33 cellular contexts compared by ENCODE assay signal in the genomic region with DNA sequence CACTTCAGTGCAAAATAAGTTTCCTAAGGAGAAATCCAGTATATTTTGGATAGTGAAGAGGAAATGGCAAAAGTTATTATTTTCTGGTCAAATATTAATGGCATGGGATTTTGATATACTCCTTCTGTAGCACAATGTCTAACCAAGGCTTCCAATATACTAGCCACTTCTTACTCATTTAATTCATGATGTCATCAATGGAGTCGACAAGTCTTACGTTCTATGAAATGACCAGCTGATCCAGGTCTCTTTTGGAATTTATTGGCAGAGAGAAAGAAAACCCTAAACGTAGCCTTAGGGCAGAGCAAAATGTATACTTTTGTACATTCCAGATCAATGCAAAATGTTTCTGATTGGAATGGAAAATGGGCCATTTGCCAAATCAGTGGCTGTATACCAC. TPM values are rescaled to one million over a fixed set of nuclear protein-coding genes. Genes with fewer than 3 reads are reported as not detected.
"Had no signal": no experiment of that assay in that cellular context is flagged by ENCODE, and none has a peak within 500 bp of the region (broad histone marks: within the 10 kb centered on the region; RNA-seq: fewer than 3 reads in every experiment).

No MANE protein-coding gene starts in this region.

- H3K4me3 ChIP-seq: adrenal gland, ascending aorta, body of pancreas, breast epithelium, cardiac muscle cell had no signal

- FAIRE-seq: astrocyte, bronchial epithelial cell had no signal

- H3K4me1 ChIP-seq: ascending aorta, body of pancreas, breast epithelium had no signal

- H3K27me3 ChIP-seq: adrenal gland, ascending aorta, body of pancreas, brain microvascular endothelial cell, breast epithelium, cardiac muscle cell had no signal

- DNase-seq: activated effector memory CD4-positive, alpha-beta T cell treated with anti-CD3 and anti-CD28 coated beads, Interleukin-2, amount 50 U/mL, for 16 hours; activated effector memory CD4-positive, alpha-beta T cell treated with Interleukin-2 at 50 U/mL for 16 hours; activated gamma-delta T cell; activated gamma-delta T cell treated with Interleukin-2 at 50 U/mL for 16 hours; activated naive CD4-positive, alpha-beta T cell; activated naive CD4-positive, alpha-beta T cell treated with anti-CD3 and anti-CD28 coated beads for 36 hours; activated naive CD4-positive, alpha-beta T cell treated with anti-CD3 and anti-CD28 coated beads, Interleukin-2, amount 10 ng/mL, durations not matched to agents 7 days and 5 days; activated naive CD4-positive, alpha-beta T cell treated with anti-CD3 and anti-CD28 coated beads, Interleukin-2, amount 50 U/mL, for 16 hours; activated naive CD8-positive, alpha-beta T cell treated with anti-CD3 and anti-CD28 coated beads for 36 hours; activated naive CD8-positive, alpha-beta T cell treated with anti-CD3 and anti-CD28 coated beads, Interleukin-2, amount 10 ng/mL, durations not matched to agents 7 days and 5 days; activated naive CD8-positive, alpha-beta T cell treated with anti-CD3 and anti-CD28 coated beads, Interleukin-2, amount 50 U/mL, for 24 hours; activated T-cell treated with anti-CD3 and anti-CD28 coated beads, Interleukin-2, amount 50 U/mL, for 1 hour; activated T-cell treated with anti-CD3 and anti-CD28 coated beads, Interleukin-2, amount 50 U/mL, for 24 hours; activated T-cell treated with anti-CD3 and anti-CD28 coated beads, Interleukin-2, amount 50 U/mL, for 4 hours; activated T-cell treated with anti-CD3 and anti-CD28 coated beads, Interleukin-2, amount 50 U/mL, for 48 hours; activated T-cell treated with anti-CD3 and anti-CD28 coated beads, Interleukin-2, amount 50 U/mL, for 72 hours; adrenal gland; amniotic stem cell; amygdala; anterior cingulate cortex; aorta; body of pancreas; brain microvascular endothelial cell; caudate nucleus; central memory CD4-positive, alpha-beta T cell; cerebellar nuclear complex had no signal

- ATAC-seq: activated naive CD4-positive, alpha-beta T cell treated with anti-CD3 and anti-CD28 coated beads, Interleukin-2, amount 50 U/mL, for 72 hours; activated naive CD8-positive, alpha-beta T cell treated with anti-CD3 and anti-CD28 coated beads, Interleukin-2, amount 50 U/mL, for 24 hours; activated T-cell treated with anti-CD3 and anti-CD28 coated beads, Interleukin-2, amount 50 U/mL, for 4 hours; activated T-cell treated with anti-CD3 and anti-CD28 coated beads, Interleukin-2, amount 50 U/mL, for 72 hours; activated T-helper 17 cell treated with anti-CD3 and anti-CD28 coated beads, Interleukin-2, amount 50 U/mL, for 72 hours; body of pancreas had no signal

- H3K27ac ChIP-seq: adrenal gland, ascending aorta, body of pancreas, brain microvascular endothelial cell, breast epithelium, cardiac muscle cell had no signal

- H3K36me3 ChIP-seq: adrenal gland, ascending aorta, brain microvascular endothelial cell, breast epithelium, cardiac muscle cell had no signal

RNA-seq across cellular contexts. Expression of a gene that starts 8.3 kb away (rescaled TPM):
- total RNA-seq: cardiac muscle cell had no signal
- polyA plus RNA-seq: cardiac muscle cell had no signal
